8 cellular contexts compared by ENCODE assay signal in the genomic region with DNA sequence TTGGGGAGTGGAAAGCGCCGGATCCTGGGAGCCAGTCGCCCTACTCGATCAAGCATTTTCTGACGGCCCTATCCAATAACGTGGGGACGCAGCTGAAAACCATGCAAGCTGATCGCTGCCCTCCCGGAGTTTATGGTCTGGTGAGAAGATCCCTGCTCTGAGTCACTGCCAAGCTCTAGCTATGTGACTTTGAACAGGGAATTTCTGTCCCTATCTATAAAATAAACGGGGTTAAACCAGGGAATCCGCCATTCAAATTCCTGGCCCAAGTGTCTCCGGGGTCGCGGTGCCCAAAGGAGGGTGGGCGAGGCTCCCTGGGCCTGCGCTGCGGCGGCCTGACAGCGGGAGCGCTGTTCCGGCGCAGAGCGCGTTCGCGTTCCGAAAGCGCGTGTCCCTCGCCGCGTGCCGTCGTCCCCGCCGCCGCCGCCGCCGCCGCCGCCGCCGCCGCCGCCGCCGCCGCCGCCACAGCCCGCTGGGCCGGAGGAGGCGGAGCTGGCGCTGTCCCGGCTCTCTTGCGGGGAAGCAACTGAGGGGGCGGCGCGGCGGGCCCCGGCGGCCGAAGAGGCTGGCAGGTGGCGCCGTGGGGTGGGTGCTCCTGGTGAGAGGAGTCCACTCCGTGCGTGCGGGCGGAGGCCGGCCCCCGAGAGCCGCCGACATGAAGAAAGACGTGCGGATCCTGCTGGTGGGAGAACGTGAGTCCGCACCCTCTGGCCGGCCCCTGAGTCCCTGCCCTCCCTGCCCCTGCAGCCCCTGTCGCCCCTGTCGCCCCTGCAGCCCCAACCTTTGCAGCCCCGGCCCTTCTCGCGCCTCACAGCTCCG. TPM values are rescaled to one million over a fixed set of nuclear protein-coding genes. Genes with fewer than 3 reads are reported as not detected.
A peak's percentile ranks its signal among the peaks of the same experiment; 100 is the strongest.
DNase-seq lines count a peak whose midpoint lies in the region; ATAC-seq and TF ChIP-seq lines count a peak whose summit lies in the region.

A gene (plus strand): TSS at position 465 of the 819 bp plus-strand sequence. CDS start 191 bp downstream, at position 656.

- ATAC-seq in HG02571 (IDR thresholded peaks at IDR 0.05; ENCODE audit: unreplicated experiment) = peak; percentile 70
- peak; percentile 81 to 90 (median 82) for ATAC-seq in T-cell (replicated peaks in 1 of 4)
- ATAC-seq in left ventricle myocardium superior = peak; percentile 76

- POLR2A ChIA-PET in T-cell (lab: Charles Lee) = no interaction called here

- H3K27ac Mint-ChIP-seq in T-cell = peak within 1 kb of the TSS; percentile 87 to 90

- peak; percentile 83 for TF ChIP-seq CTCF in GM10266 (IDR thresholded peaks at IDR 0.05; ENCODE audit: control insufficient read depth, insufficient read depth, low read depth, missing control alignments)
- peak; percentile 49 to 84 (median 70) for TF ChIP-seq CTCF in uterus (IDR thresholded peaks at IDR 0.05)

- H3K27me3 ChIP-seq in uterus = no peaks in the 10 kb centered on the region

- no peaks in the 10 kb centered on the region for H3K4me1 ChIP-seq in uterus

- H3K4me3 ChIP-seq in uterus = peak within 1 kb of the TSS; percentile 74 to 93

- H3K9me3 ChIP-seq in uterus = no peaks in the 10 kb centered on the region

- H3K9me3 Mint-ChIP-seq in T-cell = no peaks in the 10 kb centered on the region

- DNase-seq in GM10266 (ENCODE audit: extremely low spot score) (peak; percentile 85), NCI-H1092 treated with DMSO at 0.1 percent for 48 hours (lab: John Stamatoyannopoulos, UW) (peak; percentile 94), T-cell (peak; percentile 37 to 80 (median 68)), amniotic epithelial cell (ENCODE audit: low read depth) (peak; percentile 83), left ventricle myocardium superior (peak; percentile 87), pulmonary artery endothelial cell (ENCODE audit: low read depth, low spot score) (no peak), uterus (peak; percentile 75 to 76)

- H3K4me3 Mint-ChIP-seq in T-cell = peak within 1 kb of the TSS; percentile 93 to 99 (median 95)

- no peaks in the 10 kb centered on the region for H3K27me3 Mint-ChIP-seq in T-cell

- H3K36me3 Mint-ChIP-seq in T-cell = peaks cover 3% of the 10 kb centered on the region

- peaks cover 23 to 36% (median 31%) of the 10 kb centered on the region in 3 donors for H3K4me1 Mint-ChIP-seq in T-cell

- intact Hi-C loops in left ventricle myocardium superior (cut with micrococcal nuclease) = no loop called here
- intact Hi-C loops in uterus (cut with DNase I; ENCODE audit: low total_unique reads) = no loop called here

- no peaks in the 10 kb centered on the region for H3K36me3 ChIP-seq in uterus

- TF ChIP-seq POLR2A in uterus (IDR thresholded peaks at IDR 0.05) = peak; percentile 34 to 45

- peak within 1 kb of the TSS; percentile 94 to 96 for H3K27ac ChIP-seq in uterus

- CTCF ChIA-PET in T-cell (lab: Charles Lee) = interaction anchor here (0.5 to 5.9 kb wide), 3 partner anchors 15 to 175 kb away, joined by 3 to 44 read pairs (median 5); no protein-coding TSS in a partner anchor

RNA-seq across cellular contexts. Expression of the gene that starts here (rescaled TPM):
- total RNA-seq in T-cell (10 to 100 TPM; 18.7 to 26.8 (median 24.1) TPM), left ventricle myocardium superior (77.3 TPM), pulmonary artery endothelial cell (35.6 and 35.9 TPM in 2 replicates), uterus (10 to 100 TPM; 15.6 to 86.2 (median 53.8) TPM)
